ENCODE assay signal across 1 cellular context in genomic region chr12:125038976-125039625, GRCh38.
TF ChIP-seq lines count a peak whose summit lies in the region.

No MANE protein-coding gene starts in this region.

TF ChIP-seq in HepG2, 621 proteins besides CTCF, POLR2A, EP300 and RAD21:
- TF ChIP-seq ZNF768 (CRISPR knock-in tag; IDR thresholded peaks at IDR 0.05) = peak; percentile 56; the same call in 1 of the 2 replicates
- TF ChIP-seq PITX1 (CRISPR knock-in tag; IDR thresholded peaks at IDR 0.05) = no peak
